8 cellular contexts compared by ENCODE assay signal in genomic region chr9:125241863-125242739, GRCh38. TPM values are rescaled to one million over a fixed set of nuclear protein-coding genes. Genes with fewer than 3 reads are reported as not detected.
A peak's percentile ranks its signal among the peaks of the same experiment; 100 is the strongest.
DNase-seq lines count a peak whose midpoint lies in the region; ATAC-seq, FAIRE-seq and TF ChIP-seq lines count a peak whose summit lies in the region.

No MANE protein-coding gene starts in this region.

- WGBS in K562 (ENCODE audit: insufficient coverage, low coverage, missing lambda C conversion rate) = 7% methylated on average over 27 of the region's 27 CpGs

- peak overlapping the region; percentile 99 for H3K4me2 ChIP-seq in K562 (ENCODE audit: insufficient read depth, low read length)

- H3K4me1 Mint-ChIP-seq in stimulated activated memory B cell treated with anti-CD40 and anti-IgM and Interleukin-4, amounts not matched to agents 10 μg/mL and 1 μg/mL and 100 μg/mL, for 72 hours = peaks cover 25% of the 10 kb centered on the region

- peak overlapping the region; percentile 82 for H2AFZ ChIP-seq in K562 (ENCODE audit: low read depth, low read length)

- H4K20me1 ChIP-seq in K562 (replicated peaks; ENCODE audit: control insufficient read depth, insufficient read depth, low read length) = peaks cover 40% of the 10 kb centered on the region

- no peak for TF ChIP-seq POLR2A in K562 (conservative IDR thresholded peaks at IDR 0.05)

- H3K9ac ChIP-seq in K562 (ENCODE audit: insufficient read depth in 1 of 2, low read depth in 2 of 2, low read length in 2 of 2) = peak overlapping the region; percentile 99

- H3K36me3 ChIP-seq in K562 (ENCODE audit: control insufficient read depth, insufficient read depth, low read length) = peaks cover 39% of the 10 kb centered on the region

- H3K9me1 ChIP-seq in K562 (ENCODE audit: control insufficient read depth, insufficient read depth, low read length) = no peaks in the 10 kb centered on the region

- no peak for TF ChIP-seq CTCF in K562 (IDR thresholded peaks at IDR 0.05 in 2 of 3, conservative IDR thresholded peaks at IDR 0.05 in 1 of 3; ENCODE audit: insufficient read depth in 2 of 3, low read depth in 1 of 3, low read length in 3 of 3)

- H3K9me3 ChIP-seq in K562 (replicated peaks; ENCODE audit: control insufficient read depth, insufficient read depth, low read depth, low read length) = no peaks in the 10 kb centered on the region

- in situ Hi-C loops in K562 (cut with MboI) = no loop called here

- intact Hi-C loops in K562 (cut with micrococcal nuclease) = loop anchor here (2.0 to 5.0 kb wide), 2 partner anchors 41 to 375 kb away; partner anchors contain the start of gene RABEPK

- peak overlapping the region; percentile 99 for H3K4me3 Mint-ChIP-seq in stimulated activated memory B cell treated with anti-CD40 and anti-IgM and Interleukin-4, amounts not matched to agents 10 μg/mL and 1 μg/mL and 100 μg/mL, for 72 hours

- FAIRE-seq in K562 (lab: Jason Lieb, UNC) = no peak

- H3K9me3 Mint-ChIP-seq in stimulated activated memory B cell treated with anti-CD40 and anti-IgM and Interleukin-4, amounts not matched to agents 10 μg/mL and 1 μg/mL and 100 μg/mL, for 72 hours = no peaks in the 10 kb centered on the region

- POLR2A ChIA-PET in K562 (lab: Yijun Ruan, JAX) = interaction anchor here (0.5 to 2.7 kb wide), 38 partner anchors 9 to 428 kb away, joined by 3 to 40 read pairs (median 5); partner anchors contain the start of genes GAPVD1 and RABEPK

- ATAC-seq in GM21528 (IDR thresholded peaks at IDR 0.05; ENCODE audit: low FRiP score, unreplicated experiment) = peak; percentile 27
- peak; percentile 20 for ATAC-seq in K562
- ATAC-seq in stimulated activated memory B cell treated with anti-CD40 and anti-IgM and Interleukin-4, amounts not matched to agents 10 μg/mL and 1 μg/mL and 100 μg/mL, for 72 hours = peak; percentile 7
- no peak for ATAC-seq in GM18870 (IDR thresholded peaks at IDR 0.05; ENCODE audit: unreplicated experiment)

- peak overlapping the region; percentile 99 for H3K27ac ChIP-seq in K562 (ENCODE audit: extremely low read depth, low read depth, low read length)

- H3K27me3 Mint-ChIP-seq in stimulated activated memory B cell treated with anti-CD40 and anti-IgM and Interleukin-4, amounts not matched to agents 10 μg/mL and 1 μg/mL and 100 μg/mL, for 72 hours = no peaks in the 10 kb centered on the region

- BruUV-seq in K562 (replicated peaks; lab: Mats Ljungman, UMichigan) = TSS peak; percentile 97

- TF ChIP-seq EP300 in K562 (IDR thresholded peaks at IDR 0.05; ENCODE audit: low read length) = no peak

- peak overlapping the region; percentile 69 for H3K4me3 ChIP-seq in K562

- peaks cover 51% of the 10 kb centered on the region for H3K79me2 ChIP-seq in K562 (ENCODE audit: control insufficient read depth, insufficient read depth, low read length)

- CTCF ChIA-PET in K562 (lab: Yijun Ruan, JAX; ENCODE audit: low intra/inter-chr PET ratio) = interaction anchor here (0.5 kb wide), 1 partner anchor 94 kb away, joined by 4 read pairs; no protein-coding TSS in a partner anchor

- DNase-seq in GM03348 (ENCODE audit: low spot score) = peak; percentile 31
- DNase-seq in NCI-H2227 treated with DMSO at 0.1 percent for 48 hours (lab: John Stamatoyannopoulos, UW) = peak; percentile 53
- DNase-seq in K562 (ENCODE audit: extremely low read depth in 1 of 4, low spot score in 3 of 4) = peak in 1 of 4 experiments; percentile 24
- peak; percentile 20 for DNase-seq in inferior parietal cortex (ENCODE audit: extremely low spot score)
- no peak for DNase-seq in COR-L47 (lab: John Stamatoyannopoulos, UW)

- H3K4me1 ChIP-seq in K562 (replicated peaks in 1 of 2; ENCODE audit: control insufficient read depth in 2 of 2, insufficient read depth in 2 of 2, low read length in 2 of 2) = peaks cover 28 to 37% of the 10 kb centered on the region in 2 experiments; a peak in 4 of 5 replicates

- H3K27me3 ChIP-seq in K562 (ENCODE audit: control insufficient read depth in 2 of 2, insufficient read depth in 2 of 2, low read length in 2 of 2) = no peaks in the 10 kb centered on the region; a peak in 1 of 5 replicates

- H3K36me3 Mint-ChIP-seq in stimulated activated memory B cell treated with anti-CD40 and anti-IgM and Interleukin-4, amounts not matched to agents 10 μg/mL and 1 μg/mL and 100 μg/mL, for 72 hours = peaks cover 19% of the 10 kb centered on the region

- no peak for TF ChIP-seq RAD21 in K562 (CRISPR knock-in tag; conservative IDR thresholded peaks at IDR 0.05 in 1 of 2, IDR thresholded peaks at IDR 0.05 in 1 of 2)

- H3K27ac Mint-ChIP-seq in stimulated activated memory B cell treated with anti-CD40 and anti-IgM and Interleukin-4, amounts not matched to agents 10 μg/mL and 1 μg/mL and 100 μg/mL, for 72 hours = peak overlapping the region; percentile 93

RNA-seq across cellular contexts. Expression of gene HSPA5, which starts 1.0 kb away (rescaled TPM):
- 366 and 632 TPM in 2 replicates for total RNA-seq in K562 (2011; cell fraction: chromatin; rRNA removed; ENCODE audit: low replicate concordance)
- total RNA-seq in K562 (2011; cell fraction: nucleolus; rRNA removed) = 590 and 687 TPM in 2 replicates
- 558 and 752 TPM in 2 replicates for total RNA-seq in K562 (2011; cell fraction: nucleoplasm; rRNA removed)
- total RNA-seq in K562 (2014; rRNA removed) = 96.5 and 110 TPM in 2 replicates
- total RNA-seq in K562 (2014; rRNA removed; fragmentation: Illumina TruSeq; extraction: Trizol) = 64.8 and 71.7 TPM in 2 replicates
- 54.3 and 55.1 TPM in 2 replicates for total RNA-seq in K562 (2015; rRNA removed; fragmentation: Illumina TruSeq; extraction: Trizol)
- 215 and 223 TPM in 2 replicates for total RNA-seq in K562 (2021)
- 124 and 160 TPM in 2 replicates for polyA plus RNA-seq in K562 (2011; rRNA removed)
- 64.7 and 120 TPM in 2 replicates for polyA plus RNA-seq in K562 (2011; cell fraction: cytosol; rRNA removed)
- polyA plus RNA-seq in K562 (2011; cell fraction: nucleus; rRNA removed) = 65.0 and 135 TPM in 2 replicates
- 209 and 415 TPM in 2 replicates for polyA plus RNA-seq in K562 (2012)
- polyA plus RNA-seq in K562 (2014; fragmentation: Illumina TruSeq; extraction: Trizol) = 222 and 265 TPM in 2 replicates
- polyA plus RNA-seq in K562 (2014; fragmentation: Nextera tagmentation; extraction: Ambion mirVana) = 100 to 1,000 TPM in 1 of 2 experiments, 10 to 100 TPM in 1; 48.0 to 113 TPM
- polyA plus RNA-seq in K562 (2014; rRNA removed) = 156 and 169 TPM in 2 replicates
- 183 and 250 TPM in 2 replicates for polyA minus RNA-seq in K562 (2011; rRNA and poly(A)+ RNA removed)
- 152 and 186 TPM in 2 replicates for polyA minus RNA-seq in K562 (2011; cell fraction: cytosol; rRNA and poly(A)+ RNA removed)
- polyA minus RNA-seq in K562 (2011; cell fraction: nucleus; rRNA and poly(A)+ RNA removed) = 35.9 and 116 TPM in 2 replicates

RNA-seq across cellular contexts. Expression of gene GAPVD1, which starts 19.5 kb away (rescaled TPM):
- 147 and 326 TPM in 2 replicates for total RNA-seq in K562 (2011; cell fraction: chromatin; rRNA removed; ENCODE audit: low replicate concordance)
- 62.2 and 74.2 TPM in 2 replicates for total RNA-seq in K562 (2011; cell fraction: nucleolus; rRNA removed)
- 130 and 154 TPM in 2 replicates for total RNA-seq in K562 (2011; cell fraction: nucleoplasm; rRNA removed)
- total RNA-seq in K562 (2014; rRNA removed) (45.3 and 46.0 TPM in 2 replicates), K562 (2014; rRNA removed; fragmentation: Illumina TruSeq; extraction: Trizol) (66.1 and 71.7 TPM in 2 replicates), K562 (2015; rRNA removed; fragmentation: Illumina TruSeq; extraction: Trizol) (52.8 and 56.8 TPM in 2 replicates), K562 (2021) (62.1 and 65.6 TPM in 2 replicates)
- polyA plus RNA-seq in K562 (2011; rRNA removed) (36.3 TPM in 2 replicates), K562 (2014; fragmentation: Illumina TruSeq; extraction: Trizol) (40.7 and 45.5 TPM in 2 replicates), K562 (2014; fragmentation: Nextera tagmentation; extraction: Ambion mirVana) (10 to 100 TPM in 1 of 2 experiments, 1 to 10 TPM in 1; 9.5 to 12.0 TPM), K562 (2014; rRNA removed) (25.7 and 28.6 TPM in 2 replicates)
- 12.1 and 18.4 TPM in 2 replicates for polyA plus RNA-seq in K562 (2011; cell fraction: cytosol; rRNA removed)
- 43.5 and 52.1 TPM in 2 replicates for polyA plus RNA-seq in K562 (2011; cell fraction: nucleus; rRNA removed)
- polyA plus RNA-seq in K562 (2012) = 24.5 and 24.6 TPM in 2 replicates
- polyA minus RNA-seq in K562 (2011; rRNA and poly(A)+ RNA removed) = 96.0 and 122 TPM in 2 replicates
- 42.0 and 47.0 TPM in 2 replicates for polyA minus RNA-seq in K562 (2011; cell fraction: cytosol; rRNA and poly(A)+ RNA removed)
- 42.1 and 80.3 TPM in 2 replicates for polyA minus RNA-seq in K562 (2011; cell fraction: nucleus; rRNA and poly(A)+ RNA removed)

RNA-seq across cellular contexts. Expression of gene RABEPK, which starts 41.8 kb away (rescaled TPM):
- 14.7 and 22.7 TPM in 2 replicates for total RNA-seq in K562 (2011; cell fraction: chromatin; rRNA removed; ENCODE audit: low replicate concordance)
- 18.2 and 21.8 TPM in 2 replicates for total RNA-seq in K562 (2011; cell fraction: nucleolus; rRNA removed)
- total RNA-seq in K562 (2011; cell fraction: nucleoplasm; rRNA removed) = 18.0 and 21.3 TPM in 2 replicates
- total RNA-seq in K562 (2014; rRNA removed) = 38.3 and 52.9 TPM in 2 replicates
- 46.6 and 50.3 TPM in 2 replicates for total RNA-seq in K562 (2014; rRNA removed; fragmentation: Illumina TruSeq; extraction: Trizol)
- 47.5 and 49.4 TPM in 2 replicates for total RNA-seq in K562 (2015; rRNA removed; fragmentation: Illumina TruSeq; extraction: Trizol)
- 47.4 and 51.5 TPM in 2 replicates for total RNA-seq in K562 (2021)
- 68.2 and 68.4 TPM in 2 replicates for polyA plus RNA-seq in K562 (2011; rRNA removed)
- 58.3 and 66.8 TPM in 2 replicates for polyA plus RNA-seq in K562 (2011; cell fraction: cytosol; rRNA removed)
- 39.3 and 47.1 TPM in 2 replicates for polyA plus RNA-seq in K562 (2011; cell fraction: nucleus; rRNA removed)
- 40.4 and 73.3 TPM in 2 replicates for polyA plus RNA-seq in K562 (2012)
- polyA plus RNA-seq in K562 (2014; fragmentation: Illumina TruSeq; extraction: Trizol) = 52.7 and 59.3 TPM in 2 replicates
- polyA plus RNA-seq in K562 (2014; fragmentation: Nextera tagmentation; extraction: Ambion mirVana) = 100 to 1,000 TPM in 1 of 2 experiments, 10 to 100 TPM in 1; 81.5 to 113 TPM
- 52.8 and 54.2 TPM in 2 replicates for polyA plus RNA-seq in K562 (2014; rRNA removed)
- polyA minus RNA-seq in K562 (2011; rRNA and poly(A)+ RNA removed) = 40.8 and 47.8 TPM in 2 replicates
- 17.8 and 19.6 TPM in 2 replicates for polyA minus RNA-seq in K562 (2011; cell fraction: cytosol; rRNA and poly(A)+ RNA removed)
- polyA minus RNA-seq in K562 (2011; cell fraction: nucleus; rRNA and poly(A)+ RNA removed) = 6.1 and 10.8 TPM in 2 replicates

RNA-seq across cellular contexts. Expression of gene PPP6C, which starts 52.5 kb away (rescaled TPM):
- 6.8 and 18.2 TPM in 2 replicates for total RNA-seq in K562 (2011; cell fraction: chromatin; rRNA removed; ENCODE audit: low replicate concordance)
- 5.5 and 5.7 TPM in 2 replicates for total RNA-seq in K562 (2011; cell fraction: nucleolus; rRNA removed)
- total RNA-seq in K562 (2011; cell fraction: nucleoplasm; rRNA removed) = 11.7 and 18.9 TPM in 2 replicates
- total RNA-seq in K562 (2014; rRNA removed) = 18.8 and 23.1 TPM in 2 replicates
- 41.0 and 48.5 TPM in 2 replicates for total RNA-seq in K562 (2014; rRNA removed; fragmentation: Illumina TruSeq; extraction: Trizol)
- 33.7 and 36.5 TPM in 2 replicates for total RNA-seq in K562 (2015; rRNA removed; fragmentation: Illumina TruSeq; extraction: Trizol)
- total RNA-seq in K562 (2021) = 41.5 and 44.8 TPM in 2 replicates
- 27.4 and 44.8 TPM in 2 replicates for polyA plus RNA-seq in K562 (2011; rRNA removed)
- polyA plus RNA-seq in K562 (2011; cell fraction: cytosol; rRNA removed) = 10.1 and 24.5 TPM in 2 replicates
- polyA plus RNA-seq in K562 (2011; cell fraction: nucleus; rRNA removed) = 5.7 and 10.9 TPM in 2 replicates
- polyA plus RNA-seq in K562 (2012) = 26.5 and 30.6 TPM in 2 replicates
- polyA plus RNA-seq in K562 (2014; fragmentation: Illumina TruSeq; extraction: Trizol) = 36.0 and 40.9 TPM in 2 replicates
- 10 to 100 TPM; 35.0 to 38.3 TPM for polyA plus RNA-seq in K562 (2014; fragmentation: Nextera tagmentation; extraction: Ambion mirVana)
- polyA plus RNA-seq in K562 (2014; rRNA removed) = 25.4 and 30.0 TPM in 2 replicates
- 37.4 and 46.7 TPM in 2 replicates for polyA minus RNA-seq in K562 (2011; rRNA and poly(A)+ RNA removed)
- polyA minus RNA-seq in K562 (2011; cell fraction: cytosol; rRNA and poly(A)+ RNA removed) = 16.5 and 21.3 TPM in 2 replicates
- polyA minus RNA-seq in K562 (2011; cell fraction: nucleus; rRNA and poly(A)+ RNA removed) = 3.4 and 8.1 TPM in 2 replicates
